ENCODE assay signal across 9 cellular contexts in the genomic region with DNA sequence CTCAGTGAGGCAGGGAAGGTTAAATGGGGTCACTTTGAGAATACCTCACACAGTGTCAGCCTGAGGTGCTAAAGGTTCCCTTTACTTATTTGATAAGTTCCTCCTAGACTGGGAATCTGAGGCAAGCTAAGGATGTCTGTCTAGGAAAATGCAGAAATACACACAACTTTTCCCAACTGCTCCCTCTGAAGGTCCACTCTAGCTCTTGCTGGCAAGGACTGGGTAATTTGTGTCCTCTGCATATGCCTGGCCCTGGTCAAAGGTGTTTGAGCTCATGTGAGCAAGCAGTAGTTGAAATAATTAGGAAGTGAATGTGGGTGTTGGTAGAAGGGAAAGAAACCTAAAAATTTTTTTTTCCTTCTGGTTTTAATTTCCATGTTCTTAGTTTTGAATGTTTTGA. TPM values are rescaled to one million over a fixed set of nuclear protein-coding genes. Genes with fewer than 3 reads are reported as not detected.
A peak's percentile ranks its signal among the peaks of the same experiment; 100 is the strongest.
DNase-seq lines count a peak whose midpoint lies in the region; ATAC-seq and TF ChIP-seq lines count a peak whose summit lies in the region.
"Had no signal": no experiment of that assay in that cellular context is flagged by ENCODE, and none has a peak within 500 bp of the region (broad histone marks: within the 10 kb centered on the region; RNA-seq: fewer than 3 reads in every experiment).

No MANE protein-coding gene starts in this region.

- H3K4me3 ChIP-seq in AG04450 (ENCODE audit: low read depth, low read length) (peak overlapping the region; percentile 50), HFF-Myc (replicated peaks; ENCODE audit: low read depth, low read length) (no peak overlapping the region), mammary epithelial cell (replicated peaks in 1 of 3; ENCODE audit: insufficient read depth in 1 of 3, low read depth in 2 of 3, low read length in 3 of 3) (no peak overlapping the region), liver (ENCODE audit: low read depth in 1 of 3, low read length in 3 of 3) (no peak overlapping the region)

- TF ChIP-seq RAD21 in liver (IDR thresholded peaks at IDR 0.05): peak in 1 of 2 donors; percentile 23

- H3K27me3 ChIP-seq in AG04450 (ENCODE audit: control insufficient read depth, insufficient read depth, low read length) (no peaks in the 10 kb centered on the region), mammary epithelial cell (ENCODE audit: insufficient read depth, low read length) (no peaks in the 10 kb centered on the region), liver (ENCODE audit: control insufficient read depth in 4 of 4, insufficient read depth in 4 of 4, low read length in 3 of 4) (no peaks in the 10 kb centered on the region)

- intact Hi-C loops in mammary epithelial cell (cut with micrococcal nuclease): no loop called here

- POLR2A ChIA-PET in AG04450 (lab: Yijun Ruan, JAX): interaction anchor here (0.6 kb wide), 1 partner anchor 10 kb away, joined by 3 read pairs; no protein-coding TSS in a partner anchor

- dilution Hi-C loops in mammary epithelial cell (cut with HindIII; ENCODE audit: low sequenced_read_pairs): no loop called here

- no peak overlapping the region for H2AFZ ChIP-seq in mammary epithelial cell (ENCODE audit: low read depth, low read length)

- H3K79me2 ChIP-seq in mammary epithelial cell (ENCODE audit: insufficient read depth, low read length): peaks cover 81% of the 10 kb centered on the region

- H4K20me1 ChIP-seq in mammary epithelial cell (ENCODE audit: insufficient read depth, low read length): peaks cover 6% of the 10 kb centered on the region

- H3K9me3 ChIP-seq in AG04450 (ENCODE audit: control insufficient read depth, insufficient read depth, low read length) (no peaks in the 10 kb centered on the region), mammary epithelial cell (replicated peaks; ENCODE audit: insufficient read depth, low read length) (no peaks in the 10 kb centered on the region), liver (ENCODE audit: control insufficient read depth in 4 of 4, low read length in 3 of 4) (no peaks in the 10 kb centered on the region)

- CTCF ChIA-PET in AG04450 (lab: Charles Lee) (interaction anchor here (1.7 to 2.3 kb wide), 2 partner anchors 19 to 76 kb away, joined by 5 to 12 read pairs; no protein-coding TSS in a partner anchor), mammary epithelial cell (lab: Charles Lee; ENCODE audit: low non-redundant PET) (interaction anchor here (0.6 to 0.7 kb wide), 2 partner anchors 12 to 75 kb away, joined by 4 read pairs; no protein-coding TSS in a partner anchor)

- H3K9ac ChIP-seq in mammary epithelial cell (ENCODE audit: insufficient read depth, low read length) (no peak overlapping the region), liver (ENCODE audit: low read depth in 1 of 2, low read length in 2 of 2) (no peak overlapping the region)

- BruUV-seq in mammary epithelial cell (replicated peaks; lab: Mats Ljungman, UMichigan): no TSS peak

- no peak for ATAC-seq in GM18520 (IDR thresholded peaks at IDR 0.05; ENCODE audit: unreplicated experiment)
- ATAC-seq: activated naive CD4-positive, alpha-beta T cell treated with anti-CD3 and anti-CD28 coated beads, Interleukin-2, amount 50 U/mL, for 72 hours had no signal

- H3K36me3 ChIP-seq in mammary epithelial cell (ENCODE audit: insufficient read depth, low read length) (peaks cover under 1% of the 10 kb centered on the region), liver (ENCODE audit: control insufficient read depth in 4 of 4, insufficient read depth in 3 of 4, low read depth in 1 of 4, low read length in 3 of 4) (peaks cover 0 to 2% (median 0%) of the 10 kb centered on the region in 4 donors)

- peaks cover 11% of the 10 kb centered on the region for H3K4me1 ChIP-seq in mammary epithelial cell (ENCODE audit: insufficient read depth, low read length)
- H3K4me1 ChIP-seq in liver (ENCODE audit: control insufficient read depth in 4 of 4, insufficient read depth in 4 of 4, low read length in 3 of 4): peaks cover 1 to 19% (median 17%) of the 10 kb centered on the region in 4 donors

- H3K4me2 ChIP-seq in mammary epithelial cell (ENCODE audit: insufficient read depth, low read depth, low read length): peak overlapping the region; percentile 76

- no peak overlapping the region for H3K27ac ChIP-seq in AG04450 (ENCODE audit: low read depth, low read length)
- H3K27ac ChIP-seq in mammary epithelial cell (ENCODE audit: insufficient read depth, low read depth, low read length): no peak overlapping the region
- peak overlapping the region; percentile 32 to 59 for H3K27ac ChIP-seq in liver (ENCODE audit: low read depth in 1 of 2, low read length in 2 of 2)

- DNase-seq in AG04450 (ENCODE audit: low read depth, low spot score) (no peak), HFF-Myc (ENCODE audit: extremely low read depth, low read depth) (no peak), mammary epithelial cell (peak; percentile 20), mesenteric fat pad (ENCODE audit: low spot score) (no peak), NCI-H187 treated with DMSO at 0.1 percent for 48 hours (lab: John Stamatoyannopoulos, UW) (no peak), HuH-7.5 (ENCODE audit: low spot score) (no peak)

- in situ Hi-C loops in mammary epithelial cell (cut with MboI; ENCODE audit: low sequenced_read_pairs in 2 of 2): no loop called here

- TF ChIP-seq CTCF in AG04450 (IDR thresholded peaks at IDR 0.05; ENCODE audit: low read depth, low read length): no peak
- TF ChIP-seq CTCF in HFF-Myc (IDR thresholded peaks at IDR 0.05; ENCODE audit: low read depth, low read length, missing control alignments): peak; percentile 30
- peak; percentile 15 to 34 for TF ChIP-seq CTCF in mammary epithelial cell (conservative IDR thresholded peaks at IDR 0.05 in 1 of 2, IDR thresholded peaks at IDR 0.05 in 1 of 2; ENCODE audit: extremely low read depth in 1 of 2, insufficient read depth in 1 of 2, low read depth in 1 of 2, low read length in 2 of 2)
- no peak for TF ChIP-seq CTCF in liver (IDR thresholded peaks at IDR 0.05; ENCODE audit: low read depth, low read length, missing input control)

TF ChIP-seq in liver, 16 proteins besides CTCF, POLR2A, EP300 and RAD21 (continues in another document):
- TF ChIP-seq, protein P1, sequence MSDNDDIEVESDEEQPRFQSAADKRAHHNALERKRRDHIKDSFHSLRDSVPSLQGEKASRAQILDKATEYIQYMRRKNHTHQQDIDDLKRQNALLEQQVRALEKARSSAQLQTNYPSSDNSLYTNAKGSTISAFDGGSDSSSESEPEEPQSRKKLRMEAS (IDR thresholded peaks at IDR 0.05): no peak
- no peak for TF ChIP-seq FOXA2 (IDR thresholded peaks at IDR 0.05)
- no peak for TF ChIP-seq TAF1 (conservative IDR thresholded peaks at IDR 0.05)
- TF ChIP-seq GABPA (IDR thresholded peaks at IDR 0.05 in 1 of 2, conservative IDR thresholded peaks at IDR 0.05 in 1 of 2): no peak
- no peak for TF ChIP-seq ZBTB33 (IDR thresholded peaks at IDR 0.05)
- no peak for TF ChIP-seq JUND (IDR thresholded peaks at IDR 0.05)
- no peak for TF ChIP-seq SP1 (IDR thresholded peaks at IDR 0.05)
- TF ChIP-seq EGR1 (IDR thresholded peaks at IDR 0.05; ENCODE audit: low read depth in 2 of 2): no peak
- no peak for TF ChIP-seq NR2F2 (IDR thresholded peaks at IDR 0.05)
- no peak for TF ChIP-seq YY1 (IDR thresholded peaks at IDR 0.05)
- TF ChIP-seq RXRA (IDR thresholded peaks at IDR 0.05): no peak
- TF ChIP-seq, protein P2, sequence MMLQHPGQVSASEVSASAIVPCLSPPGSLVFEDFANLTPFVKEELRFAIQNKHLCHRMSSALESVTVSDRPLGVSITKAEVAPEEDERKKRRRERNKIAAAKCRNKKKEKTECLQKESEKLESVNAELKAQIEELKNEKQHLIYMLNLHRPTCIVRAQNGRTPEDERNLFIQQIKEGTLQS (IDR thresholded peaks at IDR 0.05): no peak
- TF ChIP-seq HNF4A (conservative IDR thresholded peaks at IDR 0.05): no peak

RNA-seq across cellular contexts. Expression of gene TXLNG, which starts 21.3 kb away (rescaled TPM):
- polyA plus RNA-seq in AG04450 (2011; rRNA removed): 10.0 and 15.4 TPM in 2 replicates
- polyA minus RNA-seq in AG04450 (2011; rRNA and poly(A)+ RNA removed): 3.9 and 6.7 TPM in 2 replicates
- total RNA-seq in mammary epithelial cell: 10 to 100 TPM; 13.2 to 28.3 TPM
- polyA plus RNA-seq in mammary epithelial cell: 17.2 TPM
- 17.7 TPM for polyA minus RNA-seq in mammary epithelial cell
- 1 to 10 TPM; 6.0 to 7.4 TPM for total RNA-seq in liver
- 1 to 10 TPM; 3.7 to 4.1 TPM for polyA plus RNA-seq in liver
- 25.6 TPM for total RNA-seq in mesenteric fat pad

Comparison
In these comparisons a context has a peak if more than half of its experiments do, and no peak if none do; other contexts are left out.
1. H3K27ac ChIP-seq: peak in liver (2 of 2); none in AG04450 (single experiment) and mammary epithelial cell (single experiment).
2. CTCF ChIP-seq: peak in HFF-Myc (single experiment) and mammary epithelial cell (2 of 2); none in AG04450 (single experiment) and liver (single experiment).